In the genomic region with DNA sequence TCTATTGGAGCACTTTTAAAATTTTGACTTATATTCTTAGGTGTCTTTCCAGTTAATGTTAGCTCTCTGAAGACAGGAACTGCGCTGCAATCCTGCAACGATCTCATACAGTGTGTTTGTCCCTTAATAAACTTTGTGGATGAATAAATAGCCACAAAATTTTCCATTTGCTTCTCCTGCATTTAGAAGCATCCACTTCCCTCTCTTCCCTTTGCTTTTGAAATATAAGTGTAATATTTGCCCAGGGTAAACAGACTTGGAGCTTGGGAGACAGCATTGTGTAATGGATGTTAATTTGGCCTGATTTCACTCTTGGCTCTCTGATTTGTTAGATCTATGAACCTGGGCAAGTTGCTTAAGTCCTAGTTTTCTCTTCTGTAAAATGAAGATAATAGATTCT, we compare ENCODE assay signal across 1 cellular context.
TF ChIP-seq lines count a peak whose summit lies in the region.

No MANE protein-coding gene starts in this region.

TF ChIP-seq in HepG2, 621 proteins besides CTCF, POLR2A, EP300 and RAD21 (continued from another document):
- TF ChIP-seq, protein P1, sequence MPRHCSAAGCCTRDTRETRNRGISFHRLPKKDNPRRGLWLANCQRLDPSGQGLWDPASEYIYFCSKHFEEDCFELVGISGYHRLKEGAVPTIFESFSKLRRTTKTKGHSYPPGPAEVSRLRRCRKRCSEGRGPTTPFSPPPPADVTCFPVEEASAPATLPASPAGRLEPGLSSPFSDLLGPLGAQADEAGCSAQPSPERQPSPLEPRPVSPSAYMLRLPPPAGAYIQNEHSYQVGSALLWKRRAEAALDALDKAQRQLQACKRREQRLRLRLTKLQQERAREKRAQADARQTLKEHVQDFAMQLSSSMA (CRISPR knock-in tag; IDR thresholded peaks at IDR 0.05) = no peak
- TF ChIP-seq RARA (CRISPR knock-in tag; IDR thresholded peaks at IDR 0.05) (peak; percentile 72), MED1 (CRISPR knock-in tag; IDR thresholded peaks at IDR 0.05) (peak; percentile 81), SMAD3 (CRISPR knock-in tag; IDR thresholded peaks at IDR 0.05) (peak; percentile 53; the same call in 1 of the 2 replicates), NCOR1 (IDR thresholded peaks at IDR 0.05; ENCODE audit: borderline replicate concordance, low read length) (peak; percentile 77; the same call in 1 of the 2 replicates), ZFP1 (CRISPR knock-in tag; IDR thresholded peaks at IDR 0.05) (peak; percentile 53; the same call in 1 of the 2 replicates), HDAC2 (CRISPR knock-in tag; IDR thresholded peaks at IDR 0.05) (peak; percentile 91), SATB2 (CRISPR knock-in tag; IDR thresholded peaks at IDR 0.05) (no peak), ZC3H4 (CRISPR knock-in tag; IDR thresholded peaks at IDR 0.05; ENCODE audit: borderline replicate concordance) (no peak)
- TF ChIP-seq, protein P2, sequence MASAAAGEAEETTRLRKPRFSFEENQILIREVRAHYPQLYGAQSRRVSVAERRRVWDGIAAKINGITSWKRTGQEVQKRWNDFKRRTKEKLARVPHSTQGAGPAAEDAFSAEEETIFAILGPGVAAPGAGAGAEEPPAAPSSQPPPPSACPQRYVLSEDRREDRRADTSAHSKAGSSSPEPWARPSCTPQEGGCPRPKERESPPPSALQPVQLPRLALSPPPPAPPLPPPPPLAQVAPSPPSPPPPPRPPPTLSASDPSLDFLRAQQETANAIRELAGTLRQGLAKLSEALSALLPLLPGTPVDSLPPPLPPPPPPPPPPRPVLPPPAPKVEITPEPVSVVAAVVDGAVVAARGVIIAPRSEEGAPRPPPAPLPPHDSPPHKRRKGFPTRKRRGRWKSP (CRISPR knock-in tag; IDR thresholded peaks at IDR 0.05) = 0 out of 2 replicates have a peak, but pooled peaks have one; percentile 11
TF ChIP-seq in HepG2: peak in this region for 116.
